39 cellular contexts compared by ENCODE assay signal in the genomic region with DNA sequence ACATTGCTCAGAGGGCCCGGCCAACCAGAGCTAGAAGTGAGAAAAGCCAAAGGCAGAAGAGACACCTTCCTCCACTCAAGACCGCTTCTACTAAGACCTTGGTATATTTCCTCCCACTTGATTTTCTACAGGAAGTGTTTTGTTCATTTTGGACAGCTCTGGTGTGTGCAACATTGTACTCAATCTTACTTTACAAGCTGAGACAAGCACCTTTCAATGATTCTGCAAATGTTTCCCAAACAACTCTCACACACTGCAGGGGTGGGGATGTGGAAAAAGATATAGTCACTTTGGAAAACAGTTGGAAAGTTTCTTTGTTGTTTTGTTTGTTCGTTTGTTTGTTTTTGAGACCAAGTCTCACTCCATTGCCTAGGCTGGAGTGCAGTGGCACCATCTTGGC. TPM values are rescaled to one million over a fixed set of nuclear protein-coding genes. Genes with fewer than 3 reads are reported as not detected.
DNase-seq lines count a peak whose midpoint lies in the region; ATAC-seq, FAIRE-seq and TF ChIP-seq lines count a peak whose summit lies in the region.
"Had no signal": no experiment of that assay in that cellular context is flagged by ENCODE, and none has a peak within 500 bp of the region (broad histone marks: within the 10 kb centered on the region; RNA-seq: fewer than 3 reads in every experiment).

No MANE protein-coding gene starts in this region.

- H3K9me3 ChIP-seq in DND-41 (ENCODE audit: insufficient read depth, low read length, severe bottlenecking) (no peaks in the 10 kb centered on the region), osteoblast (ENCODE audit: low read depth, low read length) (no peaks in the 10 kb centered on the region)
- H3K9me3 ChIP-seq: colonic mucosa, esophagus muscularis mucosa, heart right ventricle, lower lobe of right lung, suprapubic skin had no signal

- FAIRE-seq in bronchial epithelial cell (lab: Jason Lieb, UNC) = no peak

- H3K4me1 ChIP-seq in DND-41 (ENCODE audit: insufficient read depth, low read length) (0 out of 2 replicates have a peak, but pooled peaks cover 3% of the 10 kb centered on the region), osteoblast (ENCODE audit: insufficient read depth, low read length) (peaks cover 20% of the 10 kb centered on the region)
- H3K4me1 ChIP-seq: colonic mucosa, lower lobe of right lung, suprapubic skin had no signal

- ATAC-seq in DND-41 (ENCODE audit: insufficient read depth, low read depth) (no peak), left colon (no peak)
- ATAC-seq: effector memory CD8-positive, alpha-beta T cell; HCT116; heart right ventricle; lower lobe of right lung; natural killer cell treated with Interleukin-12 subunit alpha and Interleukin-12 subunit beta and Interleukin-15 and Interleukin-18, amount 100 ng/mL, for 72 hours had no signal

- peaks cover 41% of the 10 kb centered on the region for H3K4me1 Mint-ChIP-seq in T-helper 2 cell treated with Interferon-gamma antibody and Interleukin-4, amounts not matched to agents 5 μg/mL and 100 μg/mL, for 36 hours (ENCODE audit: low read depth)

- peaks cover 10% of the 10 kb centered on the region for H3K36me3 Mint-ChIP-seq in T-helper 2 cell treated with Interferon-gamma antibody and Interleukin-4, amounts not matched to agents 5 μg/mL and 100 μg/mL, for 36 hours (ENCODE audit: low read depth)
- H3K36me3 Mint-ChIP-seq: CD4-positive, CD25-positive, alpha-beta regulatory T cell; natural killer cell treated with Interleukin-12 subunit alpha and Interleukin-12 subunit beta and Interleukin-15 and Interleukin-18, amount 100 ng/mL, for 72 hours had no signal

- H4K20me1 ChIP-seq in DND-41 (ENCODE audit: insufficient read depth, low read length) = no peaks in the 10 kb centered on the region
- no peaks in the 10 kb centered on the region for H4K20me1 ChIP-seq in osteoblast (ENCODE audit: insufficient read depth, low read length)

- H2AFZ ChIP-seq in DND-41 (ENCODE audit: low read depth, low read length) (0 out of 2 replicates have a peak overlapping the region, but pooled peaks have one; percentile 8), osteoblast (ENCODE audit: low read length) (no peak overlapping the region)
- H2AFZ ChIP-seq: PC-9 had no signal

- peaks cover 5% of the 10 kb centered on the region for H3K9me3 Mint-ChIP-seq in T-helper 2 cell treated with Interferon-gamma antibody and Interleukin-4, amounts not matched to agents 5 μg/mL and 100 μg/mL, for 36 hours
- H3K9me3 Mint-ChIP-seq: activated naive CD4-positive, alpha-beta T cell treated with anti-CD3 and anti-CD28 coated beads for 36 hours; CD4-positive, CD25-positive, alpha-beta regulatory T cell; effector memory CD8-positive, alpha-beta T cell; natural killer cell treated with Interleukin-12 subunit alpha and Interleukin-12 subunit beta and Interleukin-15 and Interleukin-18, amount 100 ng/mL, for 72 hours had no signal

- no peak overlapping the region for H3K9ac ChIP-seq in DND-41 (ENCODE audit: low read depth, low read length)
- H3K9ac ChIP-seq: KMS-11 had no signal

- intact Hi-C loops in left colon (cut with DNase I, micrococcal nuclease) = no loop called here

- peak overlapping the region; percentile 78 for H3K27ac Mint-ChIP-seq in T-helper 2 cell treated with Interferon-gamma antibody and Interleukin-4, amounts not matched to agents 5 μg/mL and 100 μg/mL, for 36 hours
- H3K27ac Mint-ChIP-seq: activated naive CD4-positive, alpha-beta T cell treated with anti-CD3 and anti-CD28 coated beads for 36 hours; CD4-positive, CD25-positive, alpha-beta regulatory T cell; effector memory CD8-positive, alpha-beta T cell; natural killer cell treated with Interleukin-12 subunit alpha and Interleukin-12 subunit beta and Interleukin-15 and Interleukin-18, amount 100 ng/mL, for 72 hours had no signal

- DNase-seq in T-helper 2 cell treated with Interferon-gamma antibody and Interleukin-4, amounts not matched to agents 5 μg/mL and 100 μg/mL, for 36 hours (ENCODE audit: low spot score) = no peak
- DNase-seq in T-helper 2 cell (no peak), DND-41 (no peak), bronchial epithelial cell (ENCODE audit: low read depth) (peak; percentile 91), osteoblast (ENCODE audit: insufficient read length, low spot score, missing footprints) (peak; percentile 17), left colon (no peak), AG08396 (ENCODE audit: low spot score) (no peak), LoVo (ENCODE audit: low spot score) (no peak)
- DNase-seq: 8988T; activated CD4-positive, alpha-beta T cell treated with anti-CD3 and anti-CD28 coated beads for 4 hours; activated naive CD4-positive, alpha-beta T cell treated with anti-CD3 and anti-CD28 coated beads for 36 hours; activated T-cell treated with anti-CD3 and anti-CD28 coated beads, Interleukin-2, amount 50 U/mL, for 48 hours; amygdala; Calu3; colonic mucosa; effector memory CD8-positive, alpha-beta T cell; foreskin melanocyte; heart right ventricle; lower lobe of right lung; MV-4-11; NCI-H146; NCI-H2107; NCI-H345; NCI-H69; occipital lobe; PC-9; SHP77 treated with DMSO at 0.1 percent for 48 hours; stimulated activated naive CD4-positive, alpha-beta T cell; T1000 had no signal

- H3K27me3 ChIP-seq in DND-41 (ENCODE audit: insufficient read depth, low read length, poor library complexity) = no peaks in the 10 kb centered on the region
- H3K27me3 ChIP-seq in bronchial epithelial cell (ENCODE audit: control insufficient read depth, insufficient read depth, low read length) = no peaks in the 10 kb centered on the region
- no peaks in the 10 kb centered on the region for H3K27me3 ChIP-seq in osteoblast (ENCODE audit: insufficient read depth, low read length)
- H3K27me3 ChIP-seq: colonic mucosa, esophagus muscularis mucosa, heart right ventricle, suprapubic skin had no signal

- no peak overlapping the region for H3K4me2 ChIP-seq in DND-41 (ENCODE audit: insufficient read depth, low read length)
- no peak overlapping the region for H3K4me2 ChIP-seq in osteoblast (ENCODE audit: insufficient read depth, low read length)
- H3K4me2 ChIP-seq: KMS-11, PC-9 had no signal

- H3K4me3 ChIP-seq in DND-41 (ENCODE audit: low read depth in 1 of 2, low read length in 2 of 2) (no peak overlapping the region), bronchial epithelial cell (ENCODE audit: low read depth, low read length) (no peak overlapping the region), osteoblast (ENCODE audit: insufficient read depth, low read length) (no peak overlapping the region)
- H3K4me3 ChIP-seq: colonic mucosa, esophagus muscularis mucosa, heart right ventricle, lower lobe of right lung, PC-9, suprapubic skin had no signal

- H3K79me2 ChIP-seq in DND-41 (ENCODE audit: insufficient read depth, low read length) = no peaks in the 10 kb centered on the region
- no peaks in the 10 kb centered on the region for H3K79me2 ChIP-seq in osteoblast (ENCODE audit: insufficient read depth, low read length)

- H3K36me3 ChIP-seq in DND-41 (ENCODE audit: insufficient read depth, low read length) (no peaks in the 10 kb centered on the region), bronchial epithelial cell (ENCODE audit: control insufficient read depth, insufficient read depth, low read length) (no peaks in the 10 kb centered on the region), osteoblast (ENCODE audit: insufficient read depth, low read length) (no peaks in the 10 kb centered on the region)
- H3K36me3 ChIP-seq: colonic mucosa, heart right ventricle, lower lobe of right lung, suprapubic skin had no signal

- TF ChIP-seq CTCF in DND-41 (IDR thresholded peaks at IDR 0.05; ENCODE audit: borderline replicate concordance, extremely low read depth, low read length, poor library complexity, severe bottlenecking) (no peak), bronchial epithelial cell (IDR thresholded peaks at IDR 0.05; ENCODE audit: insufficient read depth, low read length, severe bottlenecking) (no peak), osteoblast (IDR thresholded peaks at IDR 0.05; ENCODE audit: extremely low read depth, low read depth, low read length) (no peak)

- no peak overlapping the region for H3K27ac ChIP-seq in DND-41 (ENCODE audit: low read length)
- H3K27ac ChIP-seq in osteoblast (ENCODE audit: low read depth, low read length) = peak overlapping the region; percentile 24
- H3K27ac ChIP-seq: colonic mucosa, esophagus muscularis mucosa, KMS-11, lower lobe of right lung, PC-9, suprapubic skin, VCaP had no signal

- H3K4me3 Mint-ChIP-seq in T-helper 2 cell treated with Interferon-gamma antibody and Interleukin-4, amounts not matched to agents 5 μg/mL and 100 μg/mL, for 36 hours = no peak overlapping the region
- H3K4me3 Mint-ChIP-seq: activated naive CD4-positive, alpha-beta T cell treated with anti-CD3 and anti-CD28 coated beads for 36 hours; CD4-positive, CD25-positive, alpha-beta regulatory T cell; effector memory CD8-positive, alpha-beta T cell; natural killer cell treated with Interleukin-12 subunit alpha and Interleukin-12 subunit beta and Interleukin-15 and Interleukin-18, amount 100 ng/mL, for 72 hours had no signal

- no peaks in the 10 kb centered on the region for H3K27me3 Mint-ChIP-seq in T-helper 2 cell treated with Interferon-gamma antibody and Interleukin-4, amounts not matched to agents 5 μg/mL and 100 μg/mL, for 36 hours (ENCODE audit: low read depth)
- H3K27me3 Mint-ChIP-seq: CD4-positive, CD25-positive, alpha-beta regulatory T cell had no signal

RNA-seq across cellular contexts. Expression of a gene that starts 15.7 kb away (rescaled TPM):
- not detected in 2 replicates for total RNA-seq in bronchial epithelial cell
- under 0.01 TPM in 1 of 2 replicates, not detected in the other for total RNA-seq in osteoblast
- under 1 TPM in 1 of 2 donors, not detected in 1; 0.03 TPM for total RNA-seq in left colon
- total RNA-seq: Daoy, kidney epithelial cell, lower lobe of right lung, PC-9, pulmonary artery endothelial cell had no signal

Comparison
In these comparisons a context has a peak if more than half of its experiments do, and no peak if none do; other contexts are left out.
1. DNase-seq: peak in bronchial epithelial cell (single experiment) and osteoblast (single experiment); none in T-helper 2 cell treated with Interferon-gamma antibody and Interleukin-4, amounts not matched to agents 5 μg/mL and 100 μg/mL, for 36 hours (single experiment), T-helper 2 cell (0 of 5), DND-41 (single experiment), left colon (0 of 2), AG08396 (single experiment) and LoVo (single experiment).